26 cellular contexts compared by ENCODE assay signal in the genomic region with DNA sequence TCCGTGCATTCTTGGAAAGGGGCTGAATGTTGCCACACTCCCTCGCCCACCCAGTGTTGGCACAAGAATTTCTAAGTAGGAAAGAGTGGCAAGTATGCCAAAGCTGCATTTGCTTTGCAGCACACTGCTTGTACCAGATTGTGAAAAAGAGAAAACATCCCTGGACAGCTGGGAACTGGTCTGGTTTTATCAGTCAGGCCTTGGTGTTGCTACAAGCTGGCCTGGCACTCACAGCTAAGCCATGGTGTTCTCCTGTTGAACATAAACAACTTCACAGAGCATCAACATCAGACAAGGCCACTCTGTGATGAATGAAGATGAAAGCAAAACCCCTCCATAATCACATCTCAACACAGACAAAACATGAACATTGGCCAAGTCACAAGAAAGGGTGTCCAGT. TPM values are rescaled to one million over a fixed set of nuclear protein-coding genes. Genes with fewer than 3 reads are reported as not detected.
"Had no signal": no experiment of that assay in that cellular context is flagged by ENCODE, and none has a peak within 500 bp of the region (broad histone marks: within the 10 kb centered on the region; RNA-seq: fewer than 3 reads in every experiment).

No MANE protein-coding gene starts in this region.

- H3K36me3 Mint-ChIP-seq: brain, T-cell had no signal

- H3K9me3 Mint-ChIP-seq: activated CD4-positive, alpha-beta memory T cell treated with anti-CD3 and anti-CD28 coated beads for 36 hours; activated naive CD8-positive, alpha-beta T cell treated with anti-CD3 and anti-CD28 coated beads for 36 hours; activated T-helper 1 cell treated with anti-CD3 and anti-CD28 coated beads, Interleukin-12 subunit alpha, Interleukin-12 subunit beta, Interleukin-2, Interleukin-4 antibody, amounts not matched to agents 30 ng/mL and 10 ng/mL and 1 ng/mL, durations not matched to agents 14 hours and 24 hours and 36 hours; brain; nephron; T-cell; T-helper 2 cell treated with Interferon-gamma antibody and Interleukin-4, amounts not matched to agents 5 μg/mL and 100 μg/mL, for 36 hours had no signal

- H3K27me3 ChIP-seq: ascending aorta, testis had no signal

- DNase-seq: activated CD4-positive, alpha-beta memory T cell treated with anti-CD3 and anti-CD28 coated beads for 36 hours; activated CD4-positive, alpha-beta T cell treated with anti-CD3 and anti-CD28 coated beads for 4 hours; activated CD4-positive, CD25-positive, alpha-beta regulatory T cell; activated gamma-delta T cell; activated naive CD8-positive, alpha-beta T cell treated with anti-CD3 and anti-CD28 coated beads for 36 hours; activated T-cell treated with anti-CD3 and anti-CD28 coated beads, Interleukin-2, amount 50 U/mL, for 1 hour; cerebellar nuclear complex; colonic mucosa; effector CD8-positive, alpha-beta T cell; left lung; lower lobe of right lung; mesenchymal stem cell; psoas muscle; stimulated activated CD4-positive, alpha-beta T cell treated with anti-CD3 and anti-CD28 coated beads, Interleukin-15, amount 100 ng/mL, for 24 hours; stimulated activated naive CD4-positive, alpha-beta T cell; T-cell; testis; trophoblast cell had no signal

- H3K27ac Mint-ChIP-seq: activated CD4-positive, alpha-beta memory T cell treated with anti-CD3 and anti-CD28 coated beads for 36 hours; activated naive CD8-positive, alpha-beta T cell treated with anti-CD3 and anti-CD28 coated beads for 36 hours; activated T-helper 1 cell treated with anti-CD3 and anti-CD28 coated beads, Interleukin-12 subunit alpha, Interleukin-12 subunit beta, Interleukin-2, Interleukin-4 antibody, amounts not matched to agents 30 ng/mL and 10 ng/mL and 1 ng/mL, durations not matched to agents 14 hours and 24 hours and 36 hours; T-helper 2 cell treated with Interferon-gamma antibody and Interleukin-4, amounts not matched to agents 5 μg/mL and 100 μg/mL, for 36 hours had no signal

- H3K36me3 ChIP-seq: ascending aorta, cardiac muscle cell, colonic mucosa, left lung, lower lobe of right lung, neutrophil had no signal

- H3K27ac ChIP-seq: ascending aorta, cardiac muscle cell, colonic mucosa, left lung, lower lobe of right lung, neutrophil, parathyroid adenoma, psoas muscle, testis had no signal

- H3K4me3 Mint-ChIP-seq: activated CD4-positive, alpha-beta memory T cell treated with anti-CD3 and anti-CD28 coated beads for 36 hours; activated naive CD8-positive, alpha-beta T cell treated with anti-CD3 and anti-CD28 coated beads for 36 hours; activated T-helper 1 cell treated with anti-CD3 and anti-CD28 coated beads, Interleukin-12 subunit alpha, Interleukin-12 subunit beta, Interleukin-2, Interleukin-4 antibody, amounts not matched to agents 30 ng/mL and 10 ng/mL and 1 ng/mL, durations not matched to agents 14 hours and 24 hours and 36 hours; T-cell; T-helper 2 cell treated with Interferon-gamma antibody and Interleukin-4, amounts not matched to agents 5 μg/mL and 100 μg/mL, for 36 hours had no signal

- H3K9ac ChIP-seq: parathyroid adenoma had no signal

- H3K27me3 Mint-ChIP-seq: activated CD4-positive, alpha-beta memory T cell treated with anti-CD3 and anti-CD28 coated beads for 36 hours; activated naive CD8-positive, alpha-beta T cell treated with anti-CD3 and anti-CD28 coated beads for 36 hours; T-cell had no signal

- ATAC-seq: left lung, lower lobe of right lung, psoas muscle, T-cell had no signal

- H2AFZ ChIP-seq: parathyroid adenoma had no signal

- H3K4me3 ChIP-seq: ascending aorta, cardiac muscle cell, colonic mucosa, left lung, lower lobe of right lung, psoas muscle, testis had no signal

- H3K79me2 ChIP-seq: parathyroid adenoma had no signal

- H3K9me3 ChIP-seq: ascending aorta, colonic mucosa, left lung, lower lobe of right lung, neutrophil, psoas muscle, testis had no signal

RNA-seq across cellular contexts. Expression of a gene that starts 4.2 kb away (rescaled TPM):
- total RNA-seq: cardiac muscle cell had no signal
